ENCODE assay signal across 21 cellular contexts in genomic region chr11:62133328-62134065, GRCh38. TPM values are rescaled to one million over a fixed set of nuclear protein-coding genes. Genes with fewer than 3 reads are reported as not detected.
DNase-seq lines count a peak whose midpoint lies in the region; ATAC-seq and TF ChIP-seq lines count a peak whose summit lies in the region.
"Had no signal": no experiment of that assay in that cellular context is flagged by ENCODE, and none has a peak within 500 bp of the region (broad histone marks: within the 10 kb centered on the region; RNA-seq: fewer than 3 reads in every experiment).

No MANE protein-coding gene starts in this region.

- peaks cover 22% of the 10 kb centered on the region for H3K36me3 Mint-ChIP-seq in MCF 10A (ENCODE audit: insufficient read depth, unreplicated experiment)

- no peak overlapping the region for H3K27ac ChIP-seq in mammary epithelial cell (ENCODE audit: insufficient read depth, low read depth, low read length)
- H3K27ac ChIP-seq in upper lobe of right lung, result no peak overlapping the region
- H3K27ac ChIP-seq: ascending aorta, SK-N-MC had no signal

- dilution Hi-C loops in mammary epithelial cell (cut with HindIII; ENCODE audit: low sequenced_read_pairs), result no loop called here

- H3K9me3 ChIP-seq in mammary epithelial cell (replicated peaks; ENCODE audit: insufficient read depth, low read length) (no peaks in the 10 kb centered on the region), upper lobe of right lung (no peaks in the 10 kb centered on the region)
- H3K9me3 ChIP-seq: ascending aorta had no signal

- H3K27me3 ChIP-seq in mammary epithelial cell (ENCODE audit: insufficient read depth, low read length) (no peaks in the 10 kb centered on the region), upper lobe of right lung (no peaks in the 10 kb centered on the region)
- H3K27me3 ChIP-seq: ascending aorta had no signal

- H3K27me3 Mint-ChIP-seq in MCF 10A (ENCODE audit: insufficient read depth, unreplicated experiment), result no peaks in the 10 kb centered on the region

- H2AFZ ChIP-seq in mammary epithelial cell (ENCODE audit: low read depth, low read length), result no peak overlapping the region

- no peak overlapping the region for H3K4me2 ChIP-seq in mammary epithelial cell (ENCODE audit: insufficient read depth, low read depth, low read length)

- peak overlapping the region; percentile 56 for H3K27ac Mint-ChIP-seq in MCF 10A (ENCODE audit: low read depth, unreplicated experiment)
- H3K27ac Mint-ChIP-seq: nephron progenitor cell had no signal

- DNase-seq in MCF 10A (ENCODE audit: unreplicated experiment), result no peak
- no peak for DNase-seq in mammary epithelial cell
- peak; percentile 51 for DNase-seq in mesenteric fat pad (ENCODE audit: low spot score)
- DNase-seq in upper lobe of right lung, result no peak
- no peak for DNase-seq in NK-92 (lab: John Stamatoyannopoulos, UW; ENCODE audit: unreplicated experiment)
- no peak for DNase-seq in hippocampal formation (lab: John Stamatoyannopoulos, UW)
- no peak for DNase-seq in NCI-H2196 treated with DMSO at 0.1 percent for 48 hours (lab: John Stamatoyannopoulos, UW; ENCODE audit: unreplicated experiment)
- DNase-seq: activated naive CD4-positive, alpha-beta T cell treated with anti-CD3 and anti-CD28 coated beads, Interleukin-2, amount 50 U/mL, for 16 hours; cerebellar nuclear complex; COR-L47; mesenchymal stem cell; NCI-H2171; nephron progenitor cell had no signal

- peaks cover 13% of the 10 kb centered on the region for H3K4me1 ChIP-seq in mammary epithelial cell (ENCODE audit: insufficient read depth, low read length)
- H3K4me1 ChIP-seq in upper lobe of right lung, result no peaks in the 10 kb centered on the region
- H3K4me1 ChIP-seq: ascending aorta had no signal

- in situ Hi-C loops in mammary epithelial cell (cut with MboI; ENCODE audit: low sequenced_read_pairs in 2 of 2), result no loop called here

- H3K4me1 Mint-ChIP-seq in MCF 10A (ENCODE audit: insufficient read depth, unreplicated experiment), result peaks cover 20% of the 10 kb centered on the region

- H3K9ac ChIP-seq in mammary epithelial cell (ENCODE audit: insufficient read depth, low read length), result no peak overlapping the region

- peak; percentile 26; the same call in 1 of the 3 replicates for ATAC-seq in SK-N-SH treated with all-trans-retinoic acid at 6 μM for 48 hours
- peak; percentile 56 for ATAC-seq in upper lobe of right lung

- no peaks in the 10 kb centered on the region for H4K20me1 ChIP-seq in mammary epithelial cell (ENCODE audit: insufficient read depth, low read length)

- H3K36me3 ChIP-seq in mammary epithelial cell (ENCODE audit: insufficient read depth, low read length) (peaks cover 12% of the 10 kb centered on the region), upper lobe of right lung (peaks cover 12% of the 10 kb centered on the region)

- intact Hi-C loops in MCF 10A (cut with micrococcal nuclease), result no loop called here
- intact Hi-C loops in mammary epithelial cell (cut with micrococcal nuclease), result no loop called here
- intact Hi-C loops in upper lobe of right lung (cut with DNase I), result no loop called here

- H3K9me3 Mint-ChIP-seq in MCF 10A (ENCODE audit: unreplicated experiment), result no peaks in the 10 kb centered on the region
- H3K9me3 Mint-ChIP-seq: nephron progenitor cell had no signal

- no peak overlapping the region for H3K4me3 Mint-ChIP-seq in MCF 10A (ENCODE audit: unreplicated experiment)
- H3K4me3 Mint-ChIP-seq: nephron progenitor cell had no signal

- CTCF ChIA-PET in MCF 10A (lab: Yijun Ruan, JAX) (interaction anchor here (0.6 to 0.7 kb wide), 3 partner anchors 584 to 1024 kb away, joined by 3 to 5 read pairs (median 3); no protein-coding TSS in a partner anchor), mammary epithelial cell (lab: Charles Lee; ENCODE audit: low non-redundant PET) (no interaction called here)

- WGBS in mammary epithelial cell (ENCODE audit: low coverage, missing lambda C conversion rate), result 88% methylated on average over 16 of the region's 16 CpGs

- POLR2A ChIA-PET in MCF 10A (lab: Yijun Ruan, JAX), result interaction anchor here (3.6 kb wide), 1 partner anchor 10 kb away, joined by 13 read pairs; the partner anchor contains the start of gene INCENP

- H3K4me3 ChIP-seq in mammary epithelial cell (replicated peaks in 1 of 3; ENCODE audit: insufficient read depth in 1 of 3, low read depth in 2 of 3, low read length in 3 of 3) (no peak overlapping the region), upper lobe of right lung (no peak overlapping the region)
- H3K4me3 ChIP-seq: ascending aorta, SK-N-MC had no signal

- TF ChIP-seq CTCF in MCF 10A (IDR thresholded peaks at IDR 0.05; ENCODE audit: unreplicated experiment) (no peak), mammary epithelial cell (conservative IDR thresholded peaks at IDR 0.05 in 1 of 2, IDR thresholded peaks at IDR 0.05 in 1 of 2; ENCODE audit: extremely low read depth in 1 of 2, insufficient read depth in 1 of 2, low read depth in 1 of 2, low read length in 2 of 2) (no peak), upper lobe of right lung (IDR thresholded peaks at IDR 0.05) (no peak)

- peaks cover 97% of the 10 kb centered on the region for H3K79me2 ChIP-seq in mammary epithelial cell (ENCODE audit: insufficient read depth, low read length)

- no TSS peak for BruUV-seq in MCF 10A (replicated peaks; lab: Mats Ljungman, UMichigan)
- BruUV-seq in mammary epithelial cell (replicated peaks; lab: Mats Ljungman, UMichigan), result no TSS peak

TF ChIP-seq in SK-N-SH treated with all-trans-retinoic acid at 6 μM for 48 hours, 23 proteins besides CTCF, POLR2A, EP300 and RAD21 (continues in another document):
- TF ChIP-seq, protein P1, sequence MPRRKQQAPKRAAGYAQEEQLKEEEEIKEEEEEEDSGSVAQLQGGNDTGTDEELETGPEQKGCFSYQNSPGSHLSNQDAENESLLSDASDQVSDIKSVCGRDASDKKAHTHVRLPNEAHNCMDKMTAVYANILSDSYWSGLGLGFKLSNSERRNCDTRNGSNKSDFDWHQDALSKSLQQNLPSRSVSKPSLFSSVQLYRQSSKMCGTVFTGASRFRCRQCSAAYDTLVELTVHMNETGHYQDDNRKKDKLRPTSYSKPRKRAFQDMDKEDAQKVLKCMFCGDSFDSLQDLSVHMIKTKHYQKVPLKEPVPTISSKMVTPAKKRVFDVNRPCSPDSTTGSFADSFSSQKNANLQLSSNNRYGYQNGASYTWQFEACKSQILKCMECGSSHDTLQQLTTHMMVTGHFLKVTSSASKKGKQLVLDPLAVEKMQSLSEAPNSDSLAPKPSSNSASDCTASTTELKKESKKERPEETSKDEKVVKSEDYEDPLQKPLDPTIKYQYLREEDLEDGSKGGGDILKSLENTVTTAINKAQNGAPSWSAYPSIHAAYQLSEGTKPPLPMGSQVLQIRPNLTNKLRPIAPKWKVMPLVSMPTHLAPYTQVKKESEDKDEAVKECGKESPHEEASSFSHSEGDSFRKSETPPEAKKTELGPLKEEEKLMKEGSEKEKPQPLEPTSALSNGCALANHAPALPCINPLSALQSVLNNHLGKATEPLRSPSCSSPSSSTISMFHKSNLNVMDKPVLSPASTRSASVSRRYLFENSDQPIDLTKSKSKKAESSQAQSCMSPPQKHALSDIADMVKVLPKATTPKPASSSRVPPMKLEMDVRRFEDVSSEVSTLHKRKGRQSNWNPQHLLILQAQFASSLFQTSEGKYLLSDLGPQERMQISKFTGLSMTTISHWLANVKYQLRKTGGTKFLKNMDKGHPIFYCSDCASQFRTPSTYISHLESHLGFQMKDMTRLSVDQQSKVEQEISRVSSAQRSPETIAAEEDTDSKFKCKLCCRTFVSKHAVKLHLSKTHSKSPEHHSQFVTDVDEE (CRISPR knock-in tag; IDR thresholded peaks at IDR 0.05), result no peak
- TF ChIP-seq OSR1 (CRISPR knock-in tag; IDR thresholded peaks at IDR 0.05) (no peak), ESRRG (CRISPR knock-in tag; IDR thresholded peaks at IDR 0.05) (no peak), ZNF70 (CRISPR knock-in tag; IDR thresholded peaks at IDR 0.05) (no peak), ZFP3 (CRISPR knock-in tag; IDR thresholded peaks at IDR 0.05) (no peak), SNAI2 (CRISPR knock-in tag; IDR thresholded peaks at IDR 0.05) (no peak), GLIS3 (CRISPR knock-in tag; IDR thresholded peaks at IDR 0.05) (no peak), ZNF565 (CRISPR knock-in tag; conservative IDR thresholded peaks at IDR 0.05; ENCODE audit: low read depth) (no peak), CSDC2 (CRISPR knock-in tag; IDR thresholded peaks at IDR 0.05) (no peak)
- TF ChIP-seq, protein P2, sequence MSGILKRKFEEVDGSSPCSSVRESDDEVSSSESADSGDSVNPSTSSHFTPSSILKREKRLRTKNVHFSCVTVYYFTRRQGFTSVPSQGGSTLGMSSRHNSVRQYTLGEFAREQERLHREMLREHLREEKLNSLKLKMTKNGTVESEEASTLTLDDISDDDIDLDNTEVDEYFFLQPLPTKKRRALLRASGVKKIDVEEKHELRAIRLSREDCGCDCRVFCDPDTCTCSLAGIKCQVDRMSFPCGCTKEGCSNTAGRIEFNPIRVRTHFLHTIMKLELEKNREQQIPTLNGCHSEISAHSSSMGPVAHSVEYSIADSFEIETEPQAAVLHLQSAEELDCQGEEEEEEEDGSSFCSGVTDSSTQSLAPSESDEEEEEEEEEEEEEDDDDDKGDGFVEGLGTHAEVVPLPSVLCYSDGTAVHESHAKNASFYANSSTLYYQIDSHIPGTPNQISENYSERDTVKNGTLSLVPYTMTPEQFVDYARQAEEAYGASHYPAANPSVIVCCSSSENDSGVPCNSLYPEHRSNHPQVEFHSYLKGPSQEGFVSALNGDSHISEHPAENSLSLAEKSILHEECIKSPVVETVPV (CRISPR knock-in tag; IDR thresholded peaks at IDR 0.05), result no peak
- TF ChIP-seq, protein P3, sequence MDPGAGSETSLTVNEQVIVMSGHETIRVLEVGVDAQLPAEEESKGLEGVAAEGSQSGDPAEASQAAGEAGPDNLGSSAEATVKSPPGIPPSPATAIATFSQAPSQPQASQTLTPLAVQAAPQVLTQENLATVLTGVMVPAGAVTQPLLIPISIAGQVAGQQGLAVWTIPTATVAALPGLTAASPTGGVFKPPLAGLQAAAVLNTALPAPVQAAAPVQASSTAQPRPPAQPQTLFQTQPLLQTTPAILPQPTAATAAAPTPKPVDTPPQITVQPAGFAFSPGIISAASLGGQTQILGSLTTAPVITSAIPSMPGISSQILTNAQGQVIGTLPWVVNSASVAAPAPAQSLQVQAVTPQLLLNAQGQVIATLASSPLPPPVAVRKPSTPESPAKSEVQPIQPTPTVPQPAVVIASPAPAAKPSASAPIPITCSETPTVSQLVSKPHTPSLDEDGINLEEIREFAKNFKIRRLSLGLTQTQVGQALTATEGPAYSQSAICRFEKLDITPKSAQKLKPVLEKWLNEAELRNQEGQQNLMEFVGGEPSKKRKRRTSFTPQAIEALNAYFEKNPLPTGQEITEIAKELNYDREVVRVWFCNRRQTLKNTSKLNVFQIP (CRISPR knock-in tag; IDR thresholded peaks at IDR 0.05; ENCODE audit: borderline replicate concordance, low read depth), result no peak

RNA-seq across cellular contexts. Expression of gene INCENP, which starts 9.7 kb away (rescaled TPM):
- 40.4 and 56.2 TPM in 2 replicates for total RNA-seq in MCF 10A (2022)
- total RNA-seq in mammary epithelial cell, result 10 to 100 TPM; 15.7 to 60.6 TPM
- polyA plus RNA-seq in mammary epithelial cell, result 27.4 TPM
- polyA minus RNA-seq in mammary epithelial cell, result 34.9 TPM
- 14.7 TPM for total RNA-seq in mesenteric fat pad
- 19.5 TPM for total RNA-seq in upper lobe of right lung

RNA-seq across cellular contexts. Expression of gene SCGB1D1, which starts 56.5 kb away (rescaled TPM):
- total RNA-seq in MCF 10A (2022) (not detected in 2 replicates), mammary epithelial cell (not detected), mesenteric fat pad (not detected), upper lobe of right lung (not detected)
- polyA plus RNA-seq in mammary epithelial cell, result not detected
- polyA minus RNA-seq in mammary epithelial cell, result not detected
- total RNA-seq: ascending aorta, HT1080, kidney epithelial cell, LHCN-M2, pulmonary artery endothelial cell had no signal
- polyA plus RNA-seq: AG04450 had no signal
